In genomic region chr18:10386956-10387355, GRCh38 we compare ENCODE assay signal across 27 cellular contexts.
"Had no signal": no experiment of that assay in that cellular context is flagged by ENCODE, and none has a peak within 500 bp of the region (broad histone marks: within the 10 kb centered on the region; RNA-seq: fewer than 3 reads in every experiment).

No MANE protein-coding gene starts in this region.

- H3K36me3 Mint-ChIP-seq: mesothelial cell of epicardium had no signal

- H2AFZ ChIP-seq: parathyroid adenoma had no signal

- H3K9me3 ChIP-seq: colonic mucosa, esophagus squamous epithelium, gastrocnemius medialis, lower lobe of right lung, mucosa of descending colon, right lobe of liver, suprapubic skin, transverse colon, vagina had no signal

- ATAC-seq: lower lobe of right lung; mucosa of descending colon; natural killer cell treated with Interleukin-12 subunit alpha and Interleukin-12 subunit beta and Interleukin-15 and Interleukin-18, amount 100 ng/mL, for 72 hours; right lobe of liver; stimulated activated naive CD8-positive, alpha-beta T cell treated with anti-CD3 and anti-CD28 coated beads, Interleukin-15, amount 100 ng/mL, for 72 hours had no signal

- H3K9me3 Mint-ChIP-seq: natural killer cell treated with Interleukin-12 subunit alpha and Interleukin-12 subunit beta and Interleukin-15 and Interleukin-18, amount 100 ng/mL, for 72 hours; neural crest cell; stimulated activated naive CD8-positive, alpha-beta T cell treated with anti-CD3 and anti-CD28 coated beads, Interleukin-15, amount 100 ng/mL, for 72 hours had no signal

- H3K27ac Mint-ChIP-seq: mesothelial cell of epicardium; naive B cell; natural killer cell treated with Interleukin-12 subunit alpha and Interleukin-12 subunit beta and Interleukin-15 and Interleukin-18, amount 100 ng/mL, for 72 hours; progenitor cell of endocrine pancreas; stimulated activated naive CD8-positive, alpha-beta T cell treated with anti-CD3 and anti-CD28 coated beads, Interleukin-15, amount 100 ng/mL, for 72 hours had no signal

- DNase-seq: colonic mucosa; dermis blood vessel endothelial cell; effector memory CD4-positive, alpha-beta T cell; esophagus squamous epithelium; foreskin fibroblast; gastrocnemius medialis; head of caudate nucleus; left ventricle myocardium superior; lower lobe of right lung; mucosa of descending colon; naive B cell; right lobe of liver; stimulated activated CD4-positive, alpha-beta T cell treated with anti-CD3 and anti-CD28 coated beads, Interleukin-12 subunit alpha, Interleukin-12 subunit beta, amount 100 ng/mL, for 4 hours; stimulated activated CD4-positive, alpha-beta T cell treated with anti-CD3 and anti-CD28 coated beads, Interleukin-1b, Interleukin-23, amount 100 ng/mL, for 48 hours; stimulated activated CD4-positive, alpha-beta T cell treated with anti-CD3 and anti-CD28 coated beads, Interleukin-4, amount 100 ng/mL, for 1 hour; stimulated activated CD8-positive, alpha-beta memory T cell treated with anti-CD3 and anti-CD28 coated beads, Interleukin-4, amount 100 ng/mL, for 48 hours; stimulated activated naive CD4-positive, alpha-beta T cell; stimulated activated naive CD8-positive, alpha-beta T cell treated with anti-CD3 and anti-CD28 coated beads, Interleukin-15, amount 100 ng/mL, for 72 hours; transverse colon had no signal

- H3K27ac ChIP-seq: colonic mucosa, gastrocnemius medialis, lower lobe of right lung, parathyroid adenoma, right lobe of liver, suprapubic skin, transverse colon, vagina had no signal

- H3K27me3 ChIP-seq: colonic mucosa, esophagus squamous epithelium, right lobe of liver, suprapubic skin, transverse colon, vagina had no signal

- H3K4me1 ChIP-seq: colonic mucosa, gastrocnemius medialis, lower lobe of right lung, parathyroid adenoma, right lobe of liver, transverse colon, vagina had no signal

- H3K4me2 ChIP-seq: smooth muscle cell had no signal

- H3K79me2 ChIP-seq: parathyroid adenoma had no signal

- H3K9ac ChIP-seq: parathyroid adenoma had no signal

- H3K4me3 ChIP-seq: colonic mucosa, esophagus squamous epithelium, gastrocnemius medialis, lower lobe of right lung, mucosa of descending colon, right lobe of liver, smooth muscle cell, suprapubic skin, transverse colon, vagina had no signal

- H3K4me3 Mint-ChIP-seq: mesothelial cell of epicardium; naive B cell; natural killer cell treated with Interleukin-12 subunit alpha and Interleukin-12 subunit beta and Interleukin-15 and Interleukin-18, amount 100 ng/mL, for 72 hours; neural crest cell; stimulated activated naive CD8-positive, alpha-beta T cell treated with anti-CD3 and anti-CD28 coated beads, Interleukin-15, amount 100 ng/mL, for 72 hours had no signal

- H3K36me3 ChIP-seq: colonic mucosa, esophagus squamous epithelium, gastrocnemius medialis, lower lobe of right lung, right lobe of liver, suprapubic skin, transverse colon, vagina had no signal
